ENCODE assay signal across 20 cellular contexts in the genomic region with DNA sequence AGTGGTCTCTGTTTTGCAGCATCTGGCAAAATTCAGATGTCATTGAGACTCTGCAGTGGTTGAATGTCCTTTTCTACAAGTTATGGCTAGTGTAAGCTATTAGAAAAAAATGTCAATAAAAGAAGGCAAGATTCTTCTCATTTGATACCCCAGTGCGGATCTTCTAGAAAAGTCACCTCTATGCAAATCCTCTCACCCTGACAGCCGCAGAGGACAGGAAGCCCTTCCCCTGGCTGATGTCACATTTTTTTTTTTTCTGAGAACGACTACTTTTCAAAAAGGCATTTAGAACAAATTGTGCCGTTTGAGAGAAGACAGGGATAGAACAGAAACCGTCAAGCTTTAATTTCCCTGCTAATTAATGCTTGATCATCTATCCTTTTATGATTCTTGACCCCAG.
DNase-seq lines count a peak whose midpoint lies in the region; ATAC-seq and TF ChIP-seq lines count a peak whose summit lies in the region.
"Had no signal": no experiment of that assay in that cellular context is flagged by ENCODE, and none has a peak within 500 bp of the region (broad histone marks: within the 10 kb centered on the region; RNA-seq: fewer than 3 reads in every experiment).

No MANE protein-coding gene starts in this region.

- H3K4me3 ChIP-seq in GM12865 (ENCODE audit: low read depth, low read length) (no peak overlapping the region), OCI-LY1 (ENCODE audit: low read depth, low read length, poor library complexity, severe bottlenecking) (no peak overlapping the region)
- H3K4me3 ChIP-seq: hepatocyte, vagina had no signal

- ATAC-seq in naive B cell (ENCODE audit: low read depth in 2 of 2), result peak; percentile 73 to 88
- ATAC-seq: activated CD4-positive, CD25-positive, alpha-beta regulatory T cell treated with anti-CD3 and anti-CD28 coated beads, Interleukin-2, amount 50 U/mL, for 24 hours; PC-3 had no signal

- no peaks in the 10 kb centered on the region for H3F3A ChIP-seq in OCI-LY1 (ENCODE audit: insufficient read depth, low read length)

- DNase-seq in GM12865 (ENCODE audit: low read depth), result peak; percentile 34
- DNase-seq in GM19240 (ENCODE audit: insufficient read length, low spot score), result peak; percentile 33
- peak; percentile 13 for DNase-seq in naive B cell
- DNase-seq in NCI-H2171 treated with DMSO at 0.1 percent for 48 hours (lab: John Stamatoyannopoulos, UW), result no peak
- no peak for DNase-seq in stimulated activated CD4-positive, alpha-beta T cell treated with anti-CD3 and anti-CD28 coated beads, Interleukin-4, amount 100 ng/mL, for 1 hour
- DNase-seq in stimulated activated CD4-positive, alpha-beta T cell treated with anti-CD3 and anti-CD28 coated beads, Interleukin-15, amount 100 ng/mL, for 24 hours, result no peak
- DNase-seq: activated naive CD4-positive, alpha-beta T cell; activated T-cell treated with anti-CD3 and anti-CD28 coated beads for 4 hours; AML-193; DMS 273 treated with DMSO at 0.1 percent for 48 hours; GDM1; NCI-H1092; PC-3; posterior cingulate gyrus; stimulated activated CD4-positive, alpha-beta T cell treated with anti-CD3 and anti-CD28 coated beads, Interleukin-4, amount 100 ng/mL, for 24 hours; substantia nigra had no signal

- no peak overlapping the region for H3K9ac ChIP-seq in OCI-LY1 (ENCODE audit: low read length)

- no peak overlapping the region for H2AFZ ChIP-seq in OCI-LY1 (ENCODE audit: low read length)
- H2AFZ ChIP-seq: hepatocyte had no signal

- peak overlapping the region in 3 of 8 donors; percentile 8 to 18 (median 14) for H3K4me3 Mint-ChIP-seq in naive B cell

- peaks cover 48 to 70% (median 68%) of the 10 kb centered on the region in 3 donors for H3K27me3 Mint-ChIP-seq in naive B cell

- TF ChIP-seq CTCF in GM12865 (IDR thresholded peaks at IDR 0.05; ENCODE audit: insufficient read depth, low read depth, low read length, missing control alignments) (no peak), OCI-LY1 (IDR thresholded peaks at IDR 0.05; ENCODE audit: low read length) (no peak)

- peak overlapping the region in 1 of 6 donors; percentile 21 for H3K27ac Mint-ChIP-seq in naive B cell

- peaks cover 0 to 11% (median 7%) of the 10 kb centered on the region in 3 donors for H3K4me1 Mint-ChIP-seq in naive B cell

- no peaks in the 10 kb centered on the region for H3K9me2 ChIP-seq in OCI-LY1 (ENCODE audit: low read depth, low read length)

- H3K27ac ChIP-seq in OCI-LY1 (ENCODE audit: low read depth, low read length, poor library complexity, severe bottlenecking), result no peak overlapping the region
- H3K27ac ChIP-seq: hepatocyte, vagina had no signal

- peaks cover 4% of the 10 kb centered on the region; the same call in 1 of the 2 replicates for H3K27me3 ChIP-seq in OCI-LY1 (ENCODE audit: insufficient read depth, low read length)
- H3K27me3 ChIP-seq: hepatocyte, vagina had no signal

- H3K9me3 ChIP-seq in OCI-LY1 (ENCODE audit: low read length), result no peaks in the 10 kb centered on the region
- H3K9me3 ChIP-seq: vagina had no signal

- no peaks in the 10 kb centered on the region for H3K79me2 ChIP-seq in OCI-LY1 (ENCODE audit: insufficient read depth, low read length)
- H3K79me2 ChIP-seq: hepatocyte had no signal

- peak overlapping the region; percentile 15; the same call in 1 of the 2 replicates for H3K4me2 ChIP-seq in OCI-LY1 (ENCODE audit: low read length)
- H3K4me2 ChIP-seq: hepatocyte had no signal

- H4K20me1 ChIP-seq in OCI-LY1 (ENCODE audit: insufficient read depth, low read length), result no peaks in the 10 kb centered on the region

- no peaks in the 10 kb centered on the region for H3K9me3 Mint-ChIP-seq in naive B cell

- H3K4me1 ChIP-seq in OCI-LY1 (ENCODE audit: insufficient read depth, low read length, severe bottlenecking), result peaks cover 16% of the 10 kb centered on the region

- peaks cover 0 to 4% of the 10 kb centered on the region in 2 donors for H3K36me3 Mint-ChIP-seq in naive B cell

- no peaks in the 10 kb centered on the region for H3K36me3 ChIP-seq in OCI-LY1 (ENCODE audit: insufficient read depth, low read length)
- H3K36me3 ChIP-seq: vagina had no signal

Comparison
In these comparisons a context has a peak if more than half of its experiments do, and no peak if none do; other contexts are left out.
1. DNase-seq: peak in GM12865 (single experiment), GM19240 (single experiment) and naive B cell (single experiment); none in NCI-H2171 treated with DMSO at 0.1 percent for 48 hours (single experiment), stimulated activated CD4-positive, alpha-beta T cell treated with anti-CD3 and anti-CD28 coated beads, Interleukin-4, amount 100 ng/mL, for 1 hour (single experiment) and stimulated activated CD4-positive, alpha-beta T cell treated with anti-CD3 and anti-CD28 coated beads, Interleukin-15, amount 100 ng/mL, for 24 hours (single experiment).